In genomic region chr1:210293191-210293607, GRCh38 we compare ENCODE assay signal across 10 cellular contexts. TPM values are rescaled to one million over a fixed set of nuclear protein-coding genes. Genes with fewer than 3 reads are reported as not detected.
DNase-seq lines count a peak whose midpoint lies in the region; ATAC-seq, FAIRE-seq and TF ChIP-seq lines count a peak whose summit lies in the region.
"Had no signal": no experiment of that assay in that cellular context is flagged by ENCODE, and none has a peak within 500 bp of the region (broad histone marks: within the 10 kb centered on the region; RNA-seq: fewer than 3 reads in every experiment).

No MANE protein-coding gene starts in this region.

- peak overlapping the region; percentile 86 for H3K4me2 ChIP-seq in parathyroid adenoma (ENCODE audit: low read length)

- no peaks in the 10 kb centered on the region for H3K27me3 ChIP-seq in BE2C
- no peaks in the 10 kb centered on the region for H3K27me3 ChIP-seq in parathyroid adenoma (ENCODE audit: control insufficient read depth, insufficient read depth, low read length)

- peak overlapping the region; percentile 86 for H2AFZ ChIP-seq in parathyroid adenoma

- H3K9me3 ChIP-seq in BE2C (no peaks in the 10 kb centered on the region), parathyroid adenoma (ENCODE audit: control insufficient read depth, low read length) (no peaks in the 10 kb centered on the region)

- H3K9ac ChIP-seq in parathyroid adenoma = no peak overlapping the region

- H3K36me3 ChIP-seq in BE2C (no peaks in the 10 kb centered on the region), parathyroid adenoma (ENCODE audit: control insufficient read depth, insufficient read depth, low read length) (no peaks in the 10 kb centered on the region)

- ATAC-seq in SK-N-SH treated with all-trans-retinoic acid at 6 μM for 48 hours = peak; percentile 19
- peak; percentile 70 for ATAC-seq in Right ventricle myocardium superior (ENCODE audit: poor library complexity)

- peak overlapping the region; percentile 62 for H3K4me3 ChIP-seq in BE2C (ENCODE audit: low read depth, low read length)
- peak overlapping the region; percentile 67 for H3K4me3 ChIP-seq in parathyroid adenoma (ENCODE audit: low read depth, low read length)

- no peak for FAIRE-seq in frontal cortex (lab: Jason Lieb, UNC)
- FAIRE-seq: D721Med, TTC549 had no signal

- TF ChIP-seq CTCF in BE2C (IDR thresholded peaks at IDR 0.05; ENCODE audit: low read depth, low read length) = no peak
- no peak for TF ChIP-seq CTCF in parathyroid adenoma (IDR thresholded peaks at IDR 0.05)

- intact Hi-C loops in Right ventricle myocardium superior (cut with DNase I) = no loop called here

- peak overlapping the region; percentile 96 for H3K27ac ChIP-seq in parathyroid adenoma

- DNase-seq in BE2C = no peak
- peak; percentile 83 for DNase-seq in Right ventricle myocardium superior
- no peak for DNase-seq in frontal cortex (ENCODE audit: low spot score in 2 of 2)
- DNase-seq in NCI-H1092 treated with DMSO at 0.1 percent for 48 hours (lab: John Stamatoyannopoulos, UW) = no peak
- DNase-seq in NCI-H345 (lab: John Stamatoyannopoulos, UW) = no peak
- DNase-seq in NCI-H1417 treated with DMSO at 0.1 percent for 48 hours (lab: John Stamatoyannopoulos, UW) = no peak

- H3K79me2 ChIP-seq in parathyroid adenoma = no peaks in the 10 kb centered on the region

- H3K4me1 ChIP-seq in BE2C = peaks cover 21% of the 10 kb centered on the region
- peaks cover 7% of the 10 kb centered on the region for H3K4me1 ChIP-seq in parathyroid adenoma

TF ChIP-seq in SK-N-SH treated with all-trans-retinoic acid at 6 μM for 48 hours, 23 proteins besides CTCF, POLR2A, EP300 and RAD21:
- no peak for TF ChIP-seq PPARA (CRISPR knock-in tag; IDR thresholded peaks at IDR 0.05; ENCODE audit: borderline replicate concordance)

RNA-seq across cellular contexts. Expression of gene HHAT, which starts 35.5 kb away (rescaled TPM):
- 10.9 TPM for polyA plus RNA-seq in BE2C (2012; ENCODE audit: insufficient read depth, insufficient read length, low read depth)
- total RNA-seq in Right ventricle myocardium superior = 1.5 TPM
- total RNA-seq in frontal cortex = 2.4 TPM
